In genomic region chr19:3036119-3036794, GRCh38 we compare ENCODE assay signal across 8 cellular contexts. TPM values are rescaled to one million over a fixed set of nuclear protein-coding genes. Genes with fewer than 3 reads are reported as not detected.
DNase-seq lines count a peak whose midpoint lies in the region; ATAC-seq, FAIRE-seq and TF ChIP-seq lines count a peak whose summit lies in the region.

No MANE protein-coding gene starts in this region.

- TF ChIP-seq POLR2A in GM12891 (IDR thresholded peaks at IDR 0.05; ENCODE audit: low read depth, low read length), result 0 out of 2 replicates have a peak, but pooled peaks have one; percentile 7

- no peak for FAIRE-seq in GM12891 (lab: Jason Lieb, UNC)

- DNase-seq in GM12891 (ENCODE audit: insufficient read length, low spot score), result peak; percentile 86
- peak; percentile 94 for DNase-seq in NCI-H2227 (lab: John Stamatoyannopoulos, UW; ENCODE audit: unreplicated experiment)
- DNase-seq in activated CD4-positive, CD25-positive, alpha-beta regulatory T cell (lab: John Stamatoyannopoulos, UW), result peak; percentile 45 to 60 (median 54)
- peak; percentile 46 to 96 (median 89) for DNase-seq in caudate nucleus (lab: John Stamatoyannopoulos, UW)
- peak; percentile 91 for DNase-seq in iris pigment epithelial cell (ENCODE audit: low read depth)
- DNase-seq in smooth muscle cell of the brain vasculature (ENCODE audit: low read depth, low spot score), result peak; percentile 77

- H3K27ac ChIP-seq in caudate nucleus (ENCODE audit: low read depth, low read length), result peak overlapping the region; percentile 98

- ATAC-seq in HG03103 (IDR thresholded peaks at IDR 0.05; ENCODE audit: low read depth, unreplicated experiment) (peak; percentile 30), GM21515 (IDR thresholded peaks at IDR 0.05; ENCODE audit: unreplicated experiment) (no peak)

TF ChIP-seq in GM12891, 5 proteins besides CTCF, POLR2A, EP300 and RAD21:
- TF ChIP-seq PAX5 (IDR thresholded peaks at IDR 0.05; ENCODE audit: insufficient read depth, low read length, severe bottlenecking) (no peak), TAF1 (IDR thresholded peaks at IDR 0.05; ENCODE audit: low read depth, low read length) (no peak)

RNA-seq across cellular contexts. Expression of gene TLE2, which starts 7.2 kb away (rescaled TPM):
- polyA plus RNA-seq in GM12891 (2012; ENCODE audit: low read depth, missing spikeins), result 0.06 TPM

RNA-seq across cellular contexts. Expression of gene TLE5, which starts 26.0 kb away (rescaled TPM):
- 250 TPM for polyA plus RNA-seq in GM12891 (2012; ENCODE audit: low read depth, missing spikeins)

RNA-seq across cellular contexts. Expression of gene GNA11, which starts 57.9 kb away (rescaled TPM):
- 4.3 TPM for polyA plus RNA-seq in GM12891 (2012; ENCODE audit: low read depth, missing spikeins)

RNA-seq across cellular contexts. Expression of gene TLE6, which starts 58.9 kb away (rescaled TPM):
- 10.3 TPM for polyA plus RNA-seq in GM12891 (2012; ENCODE audit: low read depth, missing spikeins)
